23 cellular contexts compared by ENCODE assay signal in the genomic region with DNA sequence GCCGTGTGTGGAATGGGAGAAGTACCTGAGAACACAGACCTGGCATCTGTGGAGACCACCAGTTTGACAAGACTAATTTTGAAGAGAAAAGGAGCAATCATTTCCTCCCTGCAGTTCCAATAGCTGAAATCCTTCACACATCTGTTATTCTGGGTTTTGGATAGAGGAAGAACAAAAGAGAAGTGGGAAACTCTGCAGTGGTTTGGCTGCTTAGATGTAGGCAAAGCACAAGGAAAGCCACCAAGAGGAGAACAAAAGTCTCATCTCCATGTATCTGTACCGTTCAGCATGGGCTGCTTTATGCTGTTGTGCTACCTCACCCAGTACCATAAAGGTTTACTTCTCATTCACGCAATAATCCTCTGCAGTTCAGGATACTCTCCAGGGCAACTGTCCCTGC.
DNase-seq lines count a peak whose midpoint lies in the region; ATAC-seq lines count a peak whose summit lies in the region.
"Had no signal": no experiment of that assay in that cellular context is flagged by ENCODE, and none has a peak within 500 bp of the region (broad histone marks: within the 10 kb centered on the region; RNA-seq: fewer than 3 reads in every experiment).

No MANE protein-coding gene starts in this region.

- no peaks in the 10 kb centered on the region for H3K4me1 ChIP-seq in mesenchymal stem cell (ENCODE audit: control insufficient read depth, insufficient read depth, low read depth, low read length)
- no peaks in the 10 kb centered on the region for H3K4me1 ChIP-seq in HAP-1
- H3K4me1 ChIP-seq: A549 had no signal

- DNase-seq in CD1c-positive myeloid dendritic cell (ENCODE audit: extremely low spot score) (peak; percentile 43), KBM-7 (peak; percentile 14), SK-N-MC (ENCODE audit: low read depth, low spot score) (no peak), mesenchymal stem cell (no peak), HAP-1 (ENCODE audit: low spot score in 2 of 2) (no peak), inferior parietal cortex (ENCODE audit: extremely low spot score) (no peak), NCI-H187 (lab: John Stamatoyannopoulos, UW) (no peak)
- DNase-seq: C1 segment of cervical spinal cord, DMS79, Karpas-422, MG63, NCI-H1417, NCI-H187 treated with DMSO at 0.1 percent for 48 hours, NCI-H2227 treated with DMSO at 0.1 percent for 48 hours, NCI-H510A treated with DMSO at 0.1 percent for 48 hours, NCI-H774, PC-3, RPMI8226, T-cell had no signal

- H2BK5ac ChIP-seq in mesenchymal stem cell (ENCODE audit: low read depth, low read length, poor library complexity, severe bottlenecking): no peak overlapping the region

- peaks cover 10% of the 10 kb centered on the region; the same call in 1 of the 2 replicates for H3K9me3 ChIP-seq in SK-N-MC (ENCODE audit: low read depth, low read length)
- peaks cover 17% of the 10 kb centered on the region for H3K9me3 ChIP-seq in mesenchymal stem cell (ENCODE audit: control insufficient read depth, low read length)
- no peaks in the 10 kb centered on the region for H3K9me3 ChIP-seq in HAP-1
- H3K9me3 ChIP-seq: A549 had no signal

- H3K4me3 ChIP-seq in SK-N-MC (peak overlapping the region; percentile 40), mesenchymal stem cell (ENCODE audit: insufficient read depth in 1 of 2, low read depth in 1 of 2, low read length in 2 of 2) (no peak overlapping the region), HAP-1 (no peak overlapping the region)
- H3K4me3 ChIP-seq: A549, GM23248, MG63 had no signal

- peak overlapping the region; percentile 94 for H4K91ac ChIP-seq in mesenchymal stem cell (ENCODE audit: low read length)

- H3K23ac ChIP-seq in mesenchymal stem cell (ENCODE audit: low read length in 2 of 2): no peak overlapping the region

- no peak for ATAC-seq in HG03521 (IDR thresholded peaks at IDR 0.05; ENCODE audit: unreplicated experiment)
- ATAC-seq: A549, PC-3, T-cell had no signal

- H3K79me1 ChIP-seq in mesenchymal stem cell (replicated peaks; ENCODE audit: low read length, poor library complexity, severe bottlenecking): peaks cover 1% of the 10 kb centered on the region

- no peak overlapping the region for H2AFZ ChIP-seq in mesenchymal stem cell (ENCODE audit: low read depth, low read length)
- H2AFZ ChIP-seq: GM23248 had no signal

- H3K9ac ChIP-seq in SK-N-MC (ENCODE audit: insufficient read length): no peak overlapping the region
- H3K9ac ChIP-seq in mesenchymal stem cell (ENCODE audit: low read length): no peak overlapping the region
- H3K9ac ChIP-seq: GM23248 had no signal

- H2AK5ac ChIP-seq in mesenchymal stem cell (ENCODE audit: low read length, severe bottlenecking): no peak overlapping the region

- H2BK15ac ChIP-seq in mesenchymal stem cell (ENCODE audit: low read depth, poor library complexity, severe bottlenecking): peak overlapping the region; percentile 1

- peak overlapping the region; percentile 27 to 50 for H3K4ac ChIP-seq in mesenchymal stem cell (ENCODE audit: low read depth in 1 of 2, low read length in 2 of 2)

- H3K14ac ChIP-seq in mesenchymal stem cell (ENCODE audit: low read length in 2 of 2): peak overlapping the region in 1 of 2 experiments; percentile 62

- WGBS in mesenchymal stem cell: 89% methylated on average over 2 of the region's 3 CpGs

- H4K8ac ChIP-seq in mesenchymal stem cell (ENCODE audit: low read length): no peak overlapping the region

- H3K27me3 ChIP-seq in mesenchymal stem cell (ENCODE audit: control insufficient read depth in 1 of 2, insufficient read depth in 1 of 2, low read length in 2 of 2): no peaks in the 10 kb centered on the region
- no peaks in the 10 kb centered on the region for H3K27me3 ChIP-seq in HAP-1 (ENCODE audit: low read depth)
- H3K27me3 ChIP-seq: MG63 had no signal

- H3K36me3 ChIP-seq in SK-N-MC (ENCODE audit: insufficient read depth, low read length) (peaks cover 3% of the 10 kb centered on the region; the same call in 1 of the 2 replicates), mesenchymal stem cell (ENCODE audit: control insufficient read depth in 1 of 2, insufficient read depth in 2 of 2, low read depth in 1 of 2, low read length in 2 of 2) (peaks cover 0 to 3% of the 10 kb centered on the region in 2 experiments), HAP-1 (replicated peaks) (no peaks in the 10 kb centered on the region)
- H3K36me3 ChIP-seq: MG63 had no signal

- H2BK120ac ChIP-seq in mesenchymal stem cell (ENCODE audit: low read depth, low read length): no peak overlapping the region

- peak overlapping the region; percentile 68 to 69 for H3K18ac ChIP-seq in mesenchymal stem cell (ENCODE audit: low read depth in 1 of 2, low read length in 2 of 2)

- H3K27ac ChIP-seq in SK-N-MC (peak overlapping the region; percentile 83), mesenchymal stem cell (ENCODE audit: low read length, poor library complexity, severe bottlenecking) (no peak overlapping the region)
- H3K27ac ChIP-seq: A549, GM23248, HL-60 had no signal

- H3K4me2 ChIP-seq in mesenchymal stem cell (ENCODE audit: low read length, poor library complexity, severe bottlenecking): no peak overlapping the region
- H3K4me2 ChIP-seq: A549 had no signal

- in situ Hi-C loops in KBM-7 (cut with MboI; ENCODE audit: low pct_unique_long_range_greater_than_20kb, low sequenced_read_pairs): no loop called here
- in situ Hi-C loops in HAP-1 (cut with MboI; ENCODE audit: low sequenced_read_pairs): no loop called here

- H2BK12ac ChIP-seq in mesenchymal stem cell (ENCODE audit: low read length in 2 of 2): peak overlapping the region; percentile 45 to 65

Comparison
In these comparisons a context has a peak if more than half of its experiments do, and no peak if none do; other contexts are left out.
1. DNase-seq: peak in CD1c-positive myeloid dendritic cell (single experiment) and KBM-7 (single experiment); none in SK-N-MC (single experiment), mesenchymal stem cell (single experiment), HAP-1 (0 of 2), inferior parietal cortex (single experiment) and NCI-H187 (0 of 2).